ENCODE assay signal across 38 cellular contexts in genomic region chr4:25670991-25671390, GRCh38. TPM values are rescaled to one million over a fixed set of nuclear protein-coding genes. Genes with fewer than 3 reads are reported as not detected.
"Had no signal": no experiment of that assay in that cellular context is flagged by ENCODE, and none has a peak within 500 bp of the region (broad histone marks: within the 10 kb centered on the region; RNA-seq: fewer than 3 reads in every experiment).

No MANE protein-coding gene starts in this region.

- H3K27ac Mint-ChIP-seq: activated CD4-positive, alpha-beta memory T cell treated with anti-CD3 and anti-CD28 coated beads, Interleukin-2, amount 10 ng/mL, durations not matched to agents 7 days and 5 days; activated CD8-positive, alpha-beta memory T cell treated with anti-CD3 and anti-CD28 coated beads, Interleukin-2, amount 10 ng/mL, durations not matched to agents 7 days and 5 days; activated naive CD4-positive, alpha-beta T cell treated with anti-CD3 and anti-CD28 coated beads, Interleukin-2, amount 10 ng/mL, durations not matched to agents 7 days and 5 days; activated naive CD8-positive, alpha-beta T cell; T-cell; T-helper 17 cell had no signal

- H3K9me3 Mint-ChIP-seq: activated CD4-positive, alpha-beta memory T cell treated with anti-CD3 and anti-CD28 coated beads, Interleukin-2, amount 10 ng/mL, durations not matched to agents 7 days and 5 days; activated naive CD4-positive, alpha-beta T cell treated with anti-CD3 and anti-CD28 coated beads, Interleukin-2, amount 10 ng/mL, durations not matched to agents 7 days and 5 days; central memory CD8-positive, alpha-beta T cell; T-cell had no signal

- H3K36me3 Mint-ChIP-seq: activated CD8-positive, alpha-beta memory T cell treated with anti-CD3 and anti-CD28 coated beads, Interleukin-2, amount 10 ng/mL, durations not matched to agents 7 days and 5 days; activated naive CD4-positive, alpha-beta T cell treated with anti-CD3 and anti-CD28 coated beads, Interleukin-2, amount 10 ng/mL, durations not matched to agents 7 days and 5 days; activated naive CD8-positive, alpha-beta T cell; T-cell had no signal

- ATAC-seq: activated CD8-positive, alpha-beta memory T cell treated with anti-CD3 and anti-CD28 coated beads, Interleukin-2, amount 10 ng/mL, durations not matched to agents 7 days and 5 days; Right ventricle myocardium inferior; SK-N-SH treated with all-trans-retinoic acid at 6 μM for 48 hours; T-cell; T-helper 17 cell had no signal

- DNase-seq: activated CD4-positive, alpha-beta memory T cell treated with anti-CD3 and anti-CD28 coated beads, Interleukin-2, amount 10 ng/mL, durations not matched to agents 7 days and 5 days; activated CD4-positive, alpha-beta T cell treated with anti-CD3 and anti-CD28 coated beads for 1 hour; activated CD4-positive, alpha-beta T cell treated with anti-CD3 and anti-CD28 coated beads for 48 hours; activated CD4-positive, CD25-positive, alpha-beta regulatory T cell; activated CD8-positive, alpha-beta memory T cell treated with anti-CD3 and anti-CD28 coated beads for 24 hours; activated CD8-positive, alpha-beta memory T cell treated with anti-CD3 and anti-CD28 coated beads, Interleukin-2, amount 10 ng/mL, durations not matched to agents 7 days and 5 days; activated CD8-positive, alpha-beta memory T cell treated with anti-CD3 and anti-CD28 coated beads, Interleukin-2, amount 50 U/mL, for 48 hours; activated effector memory CD4-positive, alpha-beta T cell treated with Interleukin-2 at 50 U/mL for 16 hours; activated naive CD4-positive, alpha-beta T cell treated with anti-CD3 and anti-CD28 coated beads, Interleukin-2, amount 10 ng/mL, durations not matched to agents 7 days and 5 days; activated T-cell treated with anti-CD3 and anti-CD28 coated beads, Interleukin-2, amount 50 U/mL, for 48 hours; amniotic stem cell; aorta; brain microvascular endothelial cell; Kasumi-1; KG1; MG63; NCI-H1048; NCI-H1105 treated with DMSO at 0.1 percent for 48 hours; NCI-H1436; NCI-H1694; NCI-H1930; NCI-H2081 treated with DMSO at 0.1 percent for 48 hours; NCI-H345; NCI-H526; NCI-H748 treated with DMSO at 0.1 percent for 48 hours; NK-92 treated with Interleukin-12 subunit alpha and Interleukin-12 subunit beta, amount 100 ng/mL, for 24 hours; PC-9; SIG-M5; T-cell; T-helper 17 cell had no signal

- H3K27me3 ChIP-seq: brain microvascular endothelial cell, MG63 had no signal

- H3K4me1 Mint-ChIP-seq: activated CD4-positive, alpha-beta memory T cell treated with anti-CD3 and anti-CD28 coated beads, Interleukin-2, amount 10 ng/mL, durations not matched to agents 7 days and 5 days; activated CD8-positive, alpha-beta memory T cell treated with anti-CD3 and anti-CD28 coated beads, Interleukin-2, amount 10 ng/mL, durations not matched to agents 7 days and 5 days; activated naive CD4-positive, alpha-beta T cell treated with anti-CD3 and anti-CD28 coated beads, Interleukin-2, amount 10 ng/mL, durations not matched to agents 7 days and 5 days; central memory CD8-positive, alpha-beta T cell; T-cell; T-helper 17 cell had no signal

- H3K9me3 ChIP-seq: MG63 had no signal

- H3K36me3 ChIP-seq: brain microvascular endothelial cell, MG63 had no signal

- H3K4me3 Mint-ChIP-seq: activated CD4-positive, alpha-beta memory T cell treated with anti-CD3 and anti-CD28 coated beads, Interleukin-2, amount 10 ng/mL, durations not matched to agents 7 days and 5 days; activated CD8-positive, alpha-beta memory T cell treated with anti-CD3 and anti-CD28 coated beads, Interleukin-2, amount 10 ng/mL, durations not matched to agents 7 days and 5 days; activated naive CD4-positive, alpha-beta T cell treated with anti-CD3 and anti-CD28 coated beads, Interleukin-2, amount 10 ng/mL, durations not matched to agents 7 days and 5 days; activated naive CD8-positive, alpha-beta T cell; central memory CD8-positive, alpha-beta T cell; T-cell; T-helper 17 cell had no signal

- H3K4me2 ChIP-seq: PC-9 had no signal

- H3K27ac ChIP-seq: brain microvascular endothelial cell, PC-9, RWPE1, VCaP had no signal

- H2AFZ ChIP-seq: PC-9 had no signal

- H3K4me3 ChIP-seq: MG63, PC-9 had no signal

- H3K27me3 Mint-ChIP-seq: activated CD4-positive, alpha-beta memory T cell treated with anti-CD3 and anti-CD28 coated beads, Interleukin-2, amount 10 ng/mL, durations not matched to agents 7 days and 5 days; activated naive CD4-positive, alpha-beta T cell treated with anti-CD3 and anti-CD28 coated beads, Interleukin-2, amount 10 ng/mL, durations not matched to agents 7 days and 5 days; activated naive CD8-positive, alpha-beta T cell; central memory CD8-positive, alpha-beta T cell; T-cell had no signal

RNA-seq across cellular contexts. Expression of gene SLC34A2, which starts 15.3 kb away (rescaled TPM):
- total RNA-seq: activated CD4-positive, alpha-beta memory T cell treated with anti-CD3 and anti-CD28 coated beads, Interleukin-2, amount 10 ng/mL, durations not matched to agents 7 days and 5 days; activated CD8-positive, alpha-beta memory T cell treated with anti-CD3 and anti-CD28 coated beads, Interleukin-2, amount 10 ng/mL, durations not matched to agents 7 days and 5 days; NCI-H460; PC-9; SK-MEL-5; T-helper 17 cell had no signal
